In the genomic region with DNA sequence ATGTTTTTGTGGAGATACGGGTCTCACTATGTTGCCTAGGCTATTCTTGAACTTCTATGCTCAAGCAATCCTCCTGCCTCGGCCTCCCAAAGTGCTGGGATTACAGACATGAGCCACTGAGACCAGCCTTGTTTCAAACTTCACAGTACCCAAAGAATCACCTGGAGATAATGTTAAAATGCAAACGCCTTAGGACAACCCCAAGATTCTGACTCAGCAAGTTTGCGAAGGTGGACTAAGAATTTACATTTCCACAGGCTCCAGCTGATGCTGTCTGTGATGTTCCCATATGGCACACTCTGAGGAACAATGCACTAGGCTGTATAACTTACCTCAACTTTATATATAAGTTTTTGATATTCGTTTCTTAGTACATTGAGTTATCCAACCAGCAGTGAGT, we compare ENCODE assay signal across 38 cellular contexts. TPM values are rescaled to one million over a fixed set of nuclear protein-coding genes. Genes with fewer than 3 reads are reported as not detected.
"Had no signal": no experiment of that assay in that cellular context is flagged by ENCODE, and none has a peak within 500 bp of the region (broad histone marks: within the 10 kb centered on the region; RNA-seq: fewer than 3 reads in every experiment).

No MANE protein-coding gene starts in this region.

- H3K4me1 ChIP-seq: adrenal gland, body of pancreas had no signal

- H3K27ac ChIP-seq: adrenal gland, body of pancreas, cardiac muscle cell, VCaP had no signal

- H3K9me3 ChIP-seq: adrenal gland, body of pancreas had no signal

- FAIRE-seq: astrocyte, bronchial epithelial cell, TTC549 had no signal

- H3K36me3 ChIP-seq: adrenal gland, cardiac muscle cell had no signal

- ATAC-seq: activated CD8-positive, alpha-beta T cell treated with anti-CD3 and anti-CD28 coated beads for 36 hours; activated naive CD4-positive, alpha-beta T cell treated with anti-CD3 and anti-CD28 coated beads, Interleukin-2, amount 50 U/mL, for 72 hours; activated T-cell treated with anti-CD3 and anti-CD28 coated beads, Interleukin-2, amount 50 U/mL, for 4 hours; activated T-cell treated with anti-CD3 and anti-CD28 coated beads, Interleukin-2, amount 50 U/mL, for 72 hours; activated T-helper 17 cell treated with anti-CD3 and anti-CD28 coated beads, Interleukin-2, amount 50 U/mL, for 72 hours; body of pancreas had no signal

- H3K4me3 ChIP-seq: adrenal gland, body of pancreas, cardiac muscle cell had no signal

- DNase-seq: activated B cell treated with CpG ODN at 0.5 μM for 24 hours; activated CD4-positive, alpha-beta memory T cell treated with anti-CD3 and anti-CD28 coated beads for 36 hours; activated CD4-positive, alpha-beta T cell treated with anti-CD3 and anti-CD28 coated beads for 4 hours; activated CD4-positive, alpha-beta T cell treated with anti-CD3 and anti-CD28 coated beads, Interleukin-2, amount 10 ng/mL, durations not matched to agents 24 days and 14 days; activated CD4-positive, alpha-beta T cell treated with anti-CD3 and anti-CD28 coated beads, Interleukin-2, amount 50 U/mL, for 1 hour; activated CD4-positive, alpha-beta T cell treated with anti-CD3 and anti-CD28 coated beads, Interleukin-2, amount 50 U/mL, for 4 hours; activated CD4-positive, CD25-positive, alpha-beta regulatory T cell treated with anti-CD3 and anti-CD28 coated beads, Interleukin-2, amount 50 U/mL, for 72 hours; activated CD8-positive, alpha-beta memory T cell treated with anti-CD3 and anti-CD28 coated beads, Interleukin-2, amount 50 U/mL, for 4 hours; activated CD8-positive, alpha-beta T cell treated with anti-CD3 and anti-CD28 coated beads for 36 hours; activated effector memory CD4-positive, alpha-beta T cell treated with anti-CD3 and anti-CD28 coated beads, Interleukin-2, amount 50 U/mL, for 16 hours; activated gamma-delta T cell treated with Interleukin-2 at 50 U/mL for 16 hours; activated naive CD4-positive, alpha-beta T cell; activated naive CD4-positive, alpha-beta T cell treated with anti-CD3 and anti-CD28 coated beads for 36 hours; activated naive CD4-positive, alpha-beta T cell treated with anti-CD3 and anti-CD28 coated beads, Interleukin-2, amount 50 U/mL, for 16 hours; activated naive CD8-positive, alpha-beta T cell treated with anti-CD3 and anti-CD28 coated beads for 36 hours; activated T-cell treated with anti-CD3 and anti-CD28 coated beads for 4 hours; activated T-cell treated with anti-CD3 and anti-CD28 coated beads, Interleukin-2, amount 50 U/mL, for 1 hour; activated T-cell treated with anti-CD3 and anti-CD28 coated beads, Interleukin-2, amount 50 U/mL, for 4 hours; activated T-cell treated with anti-CD3 and anti-CD28 coated beads, Interleukin-2, amount 50 U/mL, for 72 hours; adrenal gland; amniotic stem cell; aorta; body of pancreas; caudate nucleus; cerebellar nuclear complex; T-helper 1 cell; T-helper 2 cell; T-helper 9 cell had no signal

- H3K27me3 ChIP-seq: adrenal gland, body of pancreas, cardiac muscle cell had no signal

RNA-seq across cellular contexts. Expression of a gene that starts 1.0 kb away (rescaled TPM):
- total RNA-seq: activated B cell treated with CpG ODN at 0.5 μM for 24 hours; activated CD4-positive, alpha-beta memory T cell treated with anti-CD3 and anti-CD28 coated beads for 36 hours; activated CD4-positive, alpha-beta T cell treated with anti-CD3 and anti-CD28 coated beads, Interleukin-2, amount 10 ng/mL, durations not matched to agents 24 days and 14 days; activated CD8-positive, alpha-beta memory T cell treated with anti-CD3 and anti-CD28 coated beads for 36 hours; activated CD8-positive, alpha-beta T cell treated with anti-CD3 and anti-CD28 coated beads for 36 hours; activated naive CD4-positive, alpha-beta T cell treated with anti-CD3 and anti-CD28 coated beads for 36 hours; activated naive CD4-positive, alpha-beta T cell treated with anti-CD3 and anti-CD28 coated beads, Interleukin-2, amount 50 U/mL, for 72 hours; activated naive CD8-positive, alpha-beta T cell treated with anti-CD3 and anti-CD28 coated beads for 36 hours; activated T-cell treated with anti-CD3 and anti-CD28 coated beads, Interleukin-2, amount 50 U/mL, for 4 hours; activated T-cell treated with anti-CD3 and anti-CD28 coated beads, Interleukin-2, amount 50 U/mL, for 72 hours; activated T-helper 1 cell treated with anti-CD3 and anti-CD28 coated beads, Interleukin-12 subunit alpha, Interleukin-12 subunit beta, Interleukin-2, Interleukin-4 antibody, amounts not matched to agents 30 ng/mL and 10 ng/mL and 1 ng/mL, durations not matched to agents 14 hours and 24 hours and 36 hours; activated T-helper 17 cell treated with anti-CD3 and anti-CD28 coated beads, Interleukin-2, amount 50 U/mL, for 72 hours; adrenal gland; aorta; astrocyte; body of pancreas; bronchial epithelial cell; cardiac muscle cell; chondrocyte had no signal
- polyA plus RNA-seq: adrenal gland, aorta had no signal

RNA-seq across cellular contexts. Expression of a gene that starts 29.3 kb away (rescaled TPM):
- total RNA-seq: activated B cell treated with CpG ODN at 0.5 μM for 24 hours; activated CD4-positive, alpha-beta memory T cell treated with anti-CD3 and anti-CD28 coated beads for 36 hours; activated CD4-positive, alpha-beta T cell treated with anti-CD3 and anti-CD28 coated beads, Interleukin-2, amount 10 ng/mL, durations not matched to agents 24 days and 14 days; activated CD8-positive, alpha-beta memory T cell treated with anti-CD3 and anti-CD28 coated beads for 36 hours; activated CD8-positive, alpha-beta T cell treated with anti-CD3 and anti-CD28 coated beads for 36 hours; activated naive CD4-positive, alpha-beta T cell treated with anti-CD3 and anti-CD28 coated beads for 36 hours; activated naive CD4-positive, alpha-beta T cell treated with anti-CD3 and anti-CD28 coated beads, Interleukin-2, amount 50 U/mL, for 72 hours; activated naive CD8-positive, alpha-beta T cell treated with anti-CD3 and anti-CD28 coated beads for 36 hours; activated T-cell treated with anti-CD3 and anti-CD28 coated beads, Interleukin-2, amount 50 U/mL, for 4 hours; activated T-cell treated with anti-CD3 and anti-CD28 coated beads, Interleukin-2, amount 50 U/mL, for 72 hours; activated T-helper 1 cell treated with anti-CD3 and anti-CD28 coated beads, Interleukin-12 subunit alpha, Interleukin-12 subunit beta, Interleukin-2, Interleukin-4 antibody, amounts not matched to agents 30 ng/mL and 10 ng/mL and 1 ng/mL, durations not matched to agents 14 hours and 24 hours and 36 hours; activated T-helper 17 cell treated with anti-CD3 and anti-CD28 coated beads, Interleukin-2, amount 50 U/mL, for 72 hours; adrenal gland; aorta; astrocyte; body of pancreas; bronchial epithelial cell; cardiac muscle cell; chondrocyte had no signal
- polyA plus RNA-seq: adrenal gland, aorta, cardiac muscle cell had no signal

RNA-seq across cellular contexts. Expression of a gene that starts 33.5 kb away (rescaled TPM):
- total RNA-seq: activated B cell treated with CpG ODN at 0.5 μM for 24 hours; activated CD4-positive, alpha-beta memory T cell treated with anti-CD3 and anti-CD28 coated beads for 36 hours; activated CD4-positive, alpha-beta T cell treated with anti-CD3 and anti-CD28 coated beads, Interleukin-2, amount 10 ng/mL, durations not matched to agents 24 days and 14 days; activated CD8-positive, alpha-beta memory T cell treated with anti-CD3 and anti-CD28 coated beads for 36 hours; activated CD8-positive, alpha-beta T cell treated with anti-CD3 and anti-CD28 coated beads for 36 hours; activated naive CD4-positive, alpha-beta T cell treated with anti-CD3 and anti-CD28 coated beads for 36 hours; activated naive CD4-positive, alpha-beta T cell treated with anti-CD3 and anti-CD28 coated beads, Interleukin-2, amount 50 U/mL, for 72 hours; activated naive CD8-positive, alpha-beta T cell treated with anti-CD3 and anti-CD28 coated beads for 36 hours; activated T-cell treated with anti-CD3 and anti-CD28 coated beads, Interleukin-2, amount 50 U/mL, for 4 hours; activated T-cell treated with anti-CD3 and anti-CD28 coated beads, Interleukin-2, amount 50 U/mL, for 72 hours; activated T-helper 1 cell treated with anti-CD3 and anti-CD28 coated beads, Interleukin-12 subunit alpha, Interleukin-12 subunit beta, Interleukin-2, Interleukin-4 antibody, amounts not matched to agents 30 ng/mL and 10 ng/mL and 1 ng/mL, durations not matched to agents 14 hours and 24 hours and 36 hours; activated T-helper 17 cell treated with anti-CD3 and anti-CD28 coated beads, Interleukin-2, amount 50 U/mL, for 72 hours; adrenal gland; aorta; astrocyte; body of pancreas; bronchial epithelial cell; cardiac muscle cell; chondrocyte had no signal
- polyA plus RNA-seq: aorta, cardiac muscle cell had no signal

RNA-seq across cellular contexts. Expression of a gene that starts 55.5 kb away (rescaled TPM):
- total RNA-seq: activated B cell treated with CpG ODN at 0.5 μM for 24 hours; activated CD4-positive, alpha-beta memory T cell treated with anti-CD3 and anti-CD28 coated beads for 36 hours; activated CD4-positive, alpha-beta T cell treated with anti-CD3 and anti-CD28 coated beads, Interleukin-2, amount 10 ng/mL, durations not matched to agents 24 days and 14 days; activated CD8-positive, alpha-beta memory T cell treated with anti-CD3 and anti-CD28 coated beads for 36 hours; activated CD8-positive, alpha-beta T cell treated with anti-CD3 and anti-CD28 coated beads for 36 hours; activated naive CD4-positive, alpha-beta T cell treated with anti-CD3 and anti-CD28 coated beads for 36 hours; activated naive CD4-positive, alpha-beta T cell treated with anti-CD3 and anti-CD28 coated beads, Interleukin-2, amount 50 U/mL, for 72 hours; activated naive CD8-positive, alpha-beta T cell treated with anti-CD3 and anti-CD28 coated beads for 36 hours; activated T-cell treated with anti-CD3 and anti-CD28 coated beads, Interleukin-2, amount 50 U/mL, for 4 hours; activated T-cell treated with anti-CD3 and anti-CD28 coated beads, Interleukin-2, amount 50 U/mL, for 72 hours; activated T-helper 1 cell treated with anti-CD3 and anti-CD28 coated beads, Interleukin-12 subunit alpha, Interleukin-12 subunit beta, Interleukin-2, Interleukin-4 antibody, amounts not matched to agents 30 ng/mL and 10 ng/mL and 1 ng/mL, durations not matched to agents 14 hours and 24 hours and 36 hours; activated T-helper 17 cell treated with anti-CD3 and anti-CD28 coated beads, Interleukin-2, amount 50 U/mL, for 72 hours; adrenal gland; aorta; astrocyte; body of pancreas; bronchial epithelial cell; cardiac muscle cell; chondrocyte had no signal
- polyA plus RNA-seq: adrenal gland, aorta, cardiac muscle cell had no signal
